ENCODE assay signal across 17 cellular contexts in the genomic region with DNA sequence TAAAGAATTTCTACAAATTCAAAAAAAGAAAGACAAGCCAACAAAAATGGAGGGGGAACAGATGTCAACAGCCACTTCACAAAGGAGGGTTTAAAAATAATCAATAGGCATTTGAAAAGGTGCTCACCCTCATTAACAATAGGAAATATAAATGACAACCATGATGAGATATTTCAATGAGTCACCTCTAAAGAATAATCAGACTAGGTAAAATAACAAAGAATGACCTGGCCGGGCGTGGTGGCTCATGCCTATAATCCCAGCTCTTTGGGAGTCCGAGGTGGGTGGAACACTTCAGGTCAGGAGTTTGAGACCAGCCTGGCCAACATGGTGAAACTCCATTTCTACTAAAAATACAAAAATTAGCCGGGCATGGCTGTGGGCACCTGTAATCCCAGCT.
A peak's percentile ranks its signal among the peaks of the same experiment; 100 is the strongest.
DNase-seq lines count a peak whose midpoint lies in the region; ATAC-seq and TF ChIP-seq lines count a peak whose summit lies in the region.
"Had no signal": no experiment of that assay in that cellular context is flagged by ENCODE, and none has a peak within 500 bp of the region (broad histone marks: within the 10 kb centered on the region; RNA-seq: fewer than 3 reads in every experiment).

No MANE protein-coding gene starts in this region.

- H3K9me3 ChIP-seq in mammary epithelial cell (replicated peaks; ENCODE audit: insufficient read depth, low read length) (no peaks in the 10 kb centered on the region), breast epithelium (no peaks in the 10 kb centered on the region)
- H3K9me3 ChIP-seq: BE2C had no signal

- 79% methylated on average over 4 of the region's 4 CpGs for WGBS in mammary epithelial cell (ENCODE audit: low coverage, missing lambda C conversion rate)

- no peak overlapping the region for H3K27ac Mint-ChIP-seq in activated CD4-positive, alpha-beta T cell treated with anti-CD3 and anti-CD28 coated beads, Interleukin-2, amount 10 ng/mL, durations not matched to agents 24 days and 14 days
- H3K27ac Mint-ChIP-seq: CD4-positive, CD25-positive, alpha-beta regulatory T cell; CD8-positive, alpha-beta memory T cell; IgD-negative memory B cell had no signal

- no peak overlapping the region for H3K4me2 ChIP-seq in mammary epithelial cell (ENCODE audit: insufficient read depth, low read depth, low read length)

- no peak overlapping the region for H3K9ac ChIP-seq in mammary epithelial cell (ENCODE audit: insufficient read depth, low read length)
- H3K9ac ChIP-seq: GM23248 had no signal

- H3K36me3 ChIP-seq in mammary epithelial cell (ENCODE audit: insufficient read depth, low read length): no peaks in the 10 kb centered on the region
- no peaks in the 10 kb centered on the region for H3K36me3 ChIP-seq in breast epithelium
- H3K36me3 ChIP-seq: BE2C had no signal

- no peak overlapping the region for H3K27ac ChIP-seq in mammary epithelial cell (ENCODE audit: insufficient read depth, low read depth, low read length)
- no peak overlapping the region for H3K27ac ChIP-seq in breast epithelium
- no peak overlapping the region for H3K27ac ChIP-seq in RWPE1
- no peak overlapping the region for H3K27ac ChIP-seq in foreskin keratinocyte
- H3K27ac ChIP-seq: GM23248 had no signal

- H2AFZ ChIP-seq in mammary epithelial cell (ENCODE audit: low read depth, low read length): no peak overlapping the region
- H2AFZ ChIP-seq: GM23248 had no signal

- CTCF ChIA-PET in mammary epithelial cell (lab: Charles Lee; ENCODE audit: low non-redundant PET): no interaction called here
- CTCF ChIA-PET in RWPE1 (lab: Yijun Ruan, JAX): interaction anchor here (0.6 kb wide), 1 partner anchor 181 kb away, joined by 3 read pairs; no protein-coding TSS in a partner anchor

- dilution Hi-C loops in mammary epithelial cell (cut with HindIII; ENCODE audit: low sequenced_read_pairs): no loop called here

- no peaks in the 10 kb centered on the region for H3K36me3 Mint-ChIP-seq in activated CD4-positive, alpha-beta T cell treated with anti-CD3 and anti-CD28 coated beads, Interleukin-2, amount 10 ng/mL, durations not matched to agents 24 days and 14 days (ENCODE audit: low read depth)
- H3K36me3 Mint-ChIP-seq: CD4-positive, CD25-positive, alpha-beta regulatory T cell; CD8-positive, alpha-beta memory T cell; IgD-negative memory B cell had no signal

- H3K27me3 Mint-ChIP-seq in activated CD4-positive, alpha-beta T cell treated with anti-CD3 and anti-CD28 coated beads, Interleukin-2, amount 10 ng/mL, durations not matched to agents 24 days and 14 days: no peaks in the 10 kb centered on the region
- H3K27me3 Mint-ChIP-seq: CD4-positive, CD25-positive, alpha-beta regulatory T cell; IgD-negative memory B cell had no signal

- H3K27me3 ChIP-seq in mammary epithelial cell (ENCODE audit: insufficient read depth, low read length) (no peaks in the 10 kb centered on the region), breast epithelium (no peaks in the 10 kb centered on the region), foreskin keratinocyte (no peaks in the 10 kb centered on the region)
- H3K27me3 ChIP-seq: BE2C had no signal

- H3K79me2 ChIP-seq in mammary epithelial cell (ENCODE audit: insufficient read depth, low read length): no peaks in the 10 kb centered on the region

- H3K4me1 Mint-ChIP-seq in activated CD4-positive, alpha-beta T cell treated with anti-CD3 and anti-CD28 coated beads, Interleukin-2, amount 10 ng/mL, durations not matched to agents 24 days and 14 days: no peaks in the 10 kb centered on the region
- H3K4me1 Mint-ChIP-seq: CD4-positive, CD25-positive, alpha-beta regulatory T cell; CD8-positive, alpha-beta memory T cell; IgD-negative memory B cell had no signal

- POLR2A ChIA-PET in RWPE1 (lab: Yijun Ruan, JAX; ENCODE audit: low non-redundant PET): no interaction called here

- intact Hi-C loops in mammary epithelial cell (cut with micrococcal nuclease) (no loop called here), breast epithelium (cut with DNase I; ENCODE audit: low total_unique reads) (no loop called here)
- intact Hi-C loops in activated CD4-positive, alpha-beta T cell treated with anti-CD3 and anti-CD28 coated beads, Interleukin-2, amount 10 ng/mL, durations not matched to agents 24 days and 14 days (cut with micrococcal nuclease): no loop called here

- no peaks in the 10 kb centered on the region for H4K20me1 ChIP-seq in mammary epithelial cell (ENCODE audit: insufficient read depth, low read length)

- peaks cover 14% of the 10 kb centered on the region for H3K4me1 ChIP-seq in mammary epithelial cell (ENCODE audit: insufficient read depth, low read length)
- no peaks in the 10 kb centered on the region for H3K4me1 ChIP-seq in breast epithelium
- no peaks in the 10 kb centered on the region for H3K4me1 ChIP-seq in foreskin keratinocyte
- H3K4me1 ChIP-seq: BE2C had no signal

- no peak overlapping the region for H3K4me3 Mint-ChIP-seq in activated CD4-positive, alpha-beta T cell treated with anti-CD3 and anti-CD28 coated beads, Interleukin-2, amount 10 ng/mL, durations not matched to agents 24 days and 14 days
- H3K4me3 Mint-ChIP-seq: CD4-positive, CD25-positive, alpha-beta regulatory T cell; CD8-positive, alpha-beta memory T cell; IgD-negative memory B cell had no signal

- ATAC-seq in foreskin keratinocyte: peak; percentile 57
- ATAC-seq: HepG2 had no signal

- H3K4me3 ChIP-seq in mammary epithelial cell (replicated peaks in 1 of 3; ENCODE audit: insufficient read depth in 1 of 3, low read depth in 2 of 3, low read length in 3 of 3): no peak overlapping the region
- H3K4me3 ChIP-seq in breast epithelium: no peak overlapping the region
- H3K4me3 ChIP-seq: GM23248 had no signal

- BruUV-seq in mammary epithelial cell (replicated peaks; lab: Mats Ljungman, UMichigan): no TSS peak

- TF ChIP-seq CTCF in mammary epithelial cell (conservative IDR thresholded peaks at IDR 0.05 in 1 of 2, IDR thresholded peaks at IDR 0.05 in 1 of 2; ENCODE audit: extremely low read depth in 1 of 2, insufficient read depth in 1 of 2, low read depth in 1 of 2, low read length in 2 of 2) (no peak), breast epithelium (IDR thresholded peaks at IDR 0.05) (no peak), RWPE1 (conservative IDR thresholded peaks at IDR 0.05; ENCODE audit: low read depth) (no peak), foreskin keratinocyte (conservative IDR thresholded peaks at IDR 0.05) (no peak)

- no peak for TF ChIP-seq POLR2A in breast epithelium (IDR thresholded peaks at IDR 0.05)

- in situ Hi-C loops in mammary epithelial cell (cut with MboI; ENCODE audit: low sequenced_read_pairs in 2 of 2): no loop called here

- DNase-seq in mammary epithelial cell: peak; percentile 22
- no peak for DNase-seq in breast epithelium (ENCODE audit: low spot score in 2 of 2)
- peak; percentile 31 for DNase-seq in RWPE1 (ENCODE audit: low spot score)
- peak in 1 of 2 donors; percentile 38 for DNase-seq in foreskin keratinocyte
- DNase-seq in NCI-H510A (lab: John Stamatoyannopoulos, UW): no peak
- no peak for DNase-seq in activated CD4-positive, alpha-beta T cell treated with anti-CD3 and anti-CD28 coated beads, Interleukin-2, amount 10 ng/mL, durations not matched to agents 24 days and 14 days
- DNase-seq: BE2C; C1 segment of cervical spinal cord; CD4-positive, CD25-positive, alpha-beta regulatory T cell; CD8-positive, alpha-beta memory T cell; COR-L47; DMS 273 treated with DMSO at 0.1 percent for 48 hours; DMS53; GDM1; GM23248 had no signal

- H3K9me3 Mint-ChIP-seq in activated CD4-positive, alpha-beta T cell treated with anti-CD3 and anti-CD28 coated beads, Interleukin-2, amount 10 ng/mL, durations not matched to agents 24 days and 14 days: no peaks in the 10 kb centered on the region

Comparison
In these comparisons a context has a peak if more than half of its experiments do, and no peak if none do; other contexts are left out.
1. DNase-seq: peak in mammary epithelial cell (single experiment) and RWPE1 (single experiment); none in breast epithelium (0 of 2), NCI-H510A (single experiment) and activated CD4-positive, alpha-beta T cell treated with anti-CD3 and anti-CD28 coated beads, Interleukin-2, amount 10 ng/mL, durations not matched to agents 24 days and 14 days (single experiment).